23 cellular contexts compared by ENCODE assay signal in the genomic region with DNA sequence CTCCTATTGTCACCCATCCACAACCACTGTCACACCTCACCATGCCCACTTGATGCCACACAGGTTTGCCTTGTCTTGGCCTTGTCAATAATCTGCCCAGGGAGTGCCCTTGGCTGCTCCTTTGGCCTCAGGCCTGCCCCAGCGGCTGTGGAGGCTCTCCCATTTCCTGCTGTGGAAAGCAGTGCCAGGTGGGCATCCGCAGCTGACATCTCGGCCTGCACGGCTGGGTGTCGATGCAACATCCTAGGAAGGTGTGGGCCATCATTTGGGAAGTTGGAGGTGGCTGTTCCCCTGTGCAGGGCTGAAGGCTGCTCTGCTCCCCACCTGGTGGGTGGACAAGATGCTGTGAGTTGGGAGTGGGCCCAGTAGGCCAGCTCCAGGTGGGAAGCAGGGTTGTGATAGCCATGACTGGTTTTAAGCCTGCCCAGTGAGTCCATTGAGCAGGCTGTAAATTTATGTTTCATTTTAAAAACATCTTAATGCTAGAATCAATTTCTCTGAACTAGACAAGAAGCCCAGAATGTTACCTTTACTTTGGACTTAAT.
"Had no signal": no experiment of that assay in that cellular context is flagged by ENCODE, and none has a peak within 500 bp of the region (broad histone marks: within the 10 kb centered on the region; RNA-seq: fewer than 3 reads in every experiment).

No MANE protein-coding gene starts in this region.

- H3K27ac Mint-ChIP-seq: natural killer cell treated with Interleukin-12 subunit alpha and Interleukin-12 subunit beta and Interleukin-15 and Interleukin-18, amount 100 ng/mL, for 72 hours; neural progenitor cell had no signal

- H3K4me3 Mint-ChIP-seq: immature natural killer cell; natural killer cell treated with Interleukin-12 subunit alpha and Interleukin-12 subunit beta and Interleukin-15 and Interleukin-18, amount 100 ng/mL, for 72 hours; neural progenitor cell had no signal

- ATAC-seq: foreskin keratinocyte; left cardiac atrium; left ventricle myocardium superior; natural killer cell treated with Interleukin-12 subunit alpha and Interleukin-12 subunit beta and Interleukin-15 and Interleukin-18, amount 100 ng/mL, for 72 hours; psoas muscle had no signal

- DNase-seq: colonic mucosa; dermis blood vessel endothelial cell; erythroblast; foreskin keratinocyte; immature natural killer cell; left cardiac atrium; left ventricle myocardium superior; mesenchymal stem cell; midbrain; occipital lobe; psoas muscle; retina; stimulated activated CD4-positive, alpha-beta T cell treated with anti-CD3 and anti-CD28 coated beads, Interleukin-2, amount 100 ng/mL, for 24 hours; stimulated activated CD4-positive, alpha-beta T cell treated with anti-CD3 and anti-CD28 coated beads, Interleukin-4, amount 100 ng/mL, for 4 hours; stimulated activated naive CD4-positive, alpha-beta T cell; stomach; transverse colon had no signal

- H3K9me3 ChIP-seq: colonic mucosa, psoas muscle, right lobe of liver, stomach, thoracic aorta, transverse colon had no signal

- H3K36me3 Mint-ChIP-seq: natural killer cell treated with Interleukin-12 subunit alpha and Interleukin-12 subunit beta and Interleukin-15 and Interleukin-18, amount 100 ng/mL, for 72 hours; neural progenitor cell had no signal

- H3K4me1 ChIP-seq: colonic mucosa, foreskin keratinocyte, parathyroid adenoma, psoas muscle, stomach, transverse colon had no signal

- H3K27me3 Mint-ChIP-seq: natural killer cell treated with Interleukin-12 subunit alpha and Interleukin-12 subunit beta and Interleukin-15 and Interleukin-18, amount 100 ng/mL, for 72 hours had no signal

- H3K9me3 Mint-ChIP-seq: immature natural killer cell; natural killer cell treated with Interleukin-12 subunit alpha and Interleukin-12 subunit beta and Interleukin-15 and Interleukin-18, amount 100 ng/mL, for 72 hours; neural progenitor cell had no signal

- H2AFZ ChIP-seq: neural progenitor cell, parathyroid adenoma had no signal

- H3K4me1 Mint-ChIP-seq: immature natural killer cell had no signal

- H3K4me2 ChIP-seq: neural progenitor cell had no signal

- H3K27me3 ChIP-seq: colonic mucosa, foreskin keratinocyte, neural progenitor cell, right lobe of liver, stomach, transverse colon had no signal

- H3K27ac ChIP-seq: colonic mucosa, foreskin keratinocyte, neural progenitor cell, parathyroid adenoma, psoas muscle, right lobe of liver, stomach, thoracic aorta, transverse colon had no signal

- H3K36me3 ChIP-seq: colonic mucosa, neural progenitor cell, thoracic aorta, transverse colon had no signal

- H3K4me3 ChIP-seq: colonic mucosa, lung, neural progenitor cell, psoas muscle, right lobe of liver, stomach, thoracic aorta, transverse colon had no signal

- H3K9ac ChIP-seq: neural progenitor cell, parathyroid adenoma had no signal
